ENCODE assay signal across 3 cellular contexts in genomic region chr9:131029574-131029952, GRCh38. TPM values are rescaled to one million over a fixed set of nuclear protein-coding genes. Genes with fewer than 3 reads are reported as not detected.
"Had no signal": no experiment of that assay in that cellular context is flagged by ENCODE, and none has a peak within 500 bp of the region (broad histone marks: within the 10 kb centered on the region; RNA-seq: fewer than 3 reads in every experiment).

No MANE protein-coding gene starts in this region.

- DNase-seq: GDM1, GF-D8 had no signal

- H3K4me3 ChIP-seq: GM12878 had no signal

RNA-seq across cellular contexts. Expression of gene LAMC3, which starts 20.6 kb away (rescaled TPM):
- polyA plus RNA-seq: GM12878 had no signal
